13 cellular contexts compared by ENCODE assay signal in genomic region chr19:1235625-1236538, GRCh38. TPM values are rescaled to one million over a fixed set of nuclear protein-coding genes. Genes with fewer than 3 reads are reported as not detected.
A peak's percentile ranks its signal among the peaks of the same experiment; 100 is the strongest.
DNase-seq lines count a peak whose midpoint lies in the region; ATAC-seq, FAIRE-seq and TF ChIP-seq lines count a peak whose summit lies in the region.
"Had no signal": no experiment of that assay in that cellular context is flagged by ENCODE, and none has a peak within 500 bp of the region (broad histone marks: within the 10 kb centered on the region; RNA-seq: fewer than 3 reads in every experiment).

No MANE protein-coding gene starts in this region.

- H3K4me3 ChIP-seq in ACC112 (ENCODE audit: low read depth, low read length) = peak overlapping the region; percentile 77
- H3K4me3 ChIP-seq in brain microvascular endothelial cell (ENCODE audit: low read depth, low read length) = peak overlapping the region; percentile 72
- H3K4me3 ChIP-seq in keratinocyte (ENCODE audit: control insufficient read depth in 2 of 3, extremely low read depth in 1 of 3, insufficient read depth in 2 of 3, low read depth in 1 of 3, low read length in 3 of 3) = peak overlapping the region in 2 of 3 experiments; percentile 40 to 84
- no peak overlapping the region for H3K4me3 ChIP-seq in kidney (ENCODE audit: low read length in 2 of 2)

- in situ Hi-C loops in brain microvascular endothelial cell (cut with HindIII; ENCODE audit: low pct_ligation_motif_present, low sequenced_read_pairs) = loop anchor here (25.0 kb wide), 1 partner anchor 124 kb away; the partner anchor contains the start of gene GPX4

- H3K27me3 ChIP-seq in ACC112 (ENCODE audit: insufficient read depth, low read length) (no peaks in the 10 kb centered on the region), brain microvascular endothelial cell (replicated peaks) (no peaks in the 10 kb centered on the region), keratinocyte (ENCODE audit: control insufficient read depth, extremely low read depth, insufficient read depth, low read length) (no peaks in the 10 kb centered on the region)
- H3K27me3 ChIP-seq: cardiac muscle cell had no signal

- FAIRE-seq in HTR-8/SVneo (lab: Jason Lieb, UNC) (peak; percentile 26), keratinocyte (lab: Jason Lieb, UNC) (no peak), kidney (lab: Jason Lieb, UNC) (no peak)

- H3K36me3 ChIP-seq in ACC112 (ENCODE audit: insufficient read depth, low read length) (no peaks in the 10 kb centered on the region), brain microvascular endothelial cell (replicated peaks) (peaks cover 27% of the 10 kb centered on the region), keratinocyte (ENCODE audit: control insufficient read depth in 2 of 2, extremely low read depth in 1 of 2, insufficient read depth in 2 of 2, low read length in 2 of 2) (peaks cover 4 to 10% of the 10 kb centered on the region in 2 experiments), kidney (ENCODE audit: control insufficient read depth in 1 of 2, insufficient read depth in 2 of 2, low read length in 2 of 2) (no peaks in the 10 kb centered on the region)
- H3K36me3 ChIP-seq: spleen had no signal

- no peaks in the 10 kb centered on the region for H3K9me3 ChIP-seq in keratinocyte (ENCODE audit: control insufficient read depth, low read depth, low read length)
- no peaks in the 10 kb centered on the region for H3K9me3 ChIP-seq in kidney (ENCODE audit: control insufficient read depth in 1 of 2, low read length in 2 of 2)
- H3K9me3 ChIP-seq: spleen had no signal

- H3K4me1 ChIP-seq in ACC112 (ENCODE audit: control insufficient read depth, insufficient read depth, low read length, unreplicated experiment) = peaks cover 7% of the 10 kb centered on the region
- peaks cover 26% of the 10 kb centered on the region for H3K4me1 ChIP-seq in keratinocyte (ENCODE audit: control insufficient read depth, extremely low read depth, insufficient read depth, low read length)
- H3K4me1 ChIP-seq in kidney (ENCODE audit: control insufficient read depth in 1 of 2, insufficient read depth in 1 of 2, low read depth in 1 of 2, low read length in 2 of 2) = peaks cover 6 to 16% of the 10 kb centered on the region in 2 donors

- H3K9ac ChIP-seq in keratinocyte (ENCODE audit: control insufficient read depth, extremely low read depth, insufficient read depth, low read length) (no peak overlapping the region), kidney (ENCODE audit: low read length in 2 of 2) (no peak overlapping the region)

- intact Hi-C loops in kidney (cut with DNase I) = no loop called here

- dilution Hi-C loops in keratinocyte (cut with MboI; ENCODE audit: extremely low pct_ligation_motif_present, low sequenced_read_pairs) = no loop called here

- DNase-seq in HTR-8/SVneo (ENCODE audit: insufficient read length, low spot score) = no peak
- no peak for DNase-seq in brain microvascular endothelial cell
- DNase-seq in keratinocyte (ENCODE audit: low read depth, low spot score) = no peak
- DNase-seq in MV-4-11 (lab: John Stamatoyannopoulos, UW) = no peak
- DNase-seq in kidney = no peak
- DNase-seq in C1 segment of cervical spinal cord (lab: John Stamatoyannopoulos, UW) = no peak
- DNase-seq: activated CD4-positive, alpha-beta memory T cell treated with anti-CD3 and anti-CD28 coated beads, Interleukin-2, amount 10 ng/mL, durations not matched to agents 7 days and 5 days; kidney glomerular epithelial cell; PC-9; spleen had no signal

- H3K79me2 ChIP-seq in ACC112 (ENCODE audit: control insufficient read depth, insufficient read depth, low read length, unreplicated experiment) (no peaks in the 10 kb centered on the region), keratinocyte (ENCODE audit: control insufficient read depth, insufficient read depth, low read length) (no peaks in the 10 kb centered on the region)

- H3K4me2 ChIP-seq in keratinocyte (ENCODE audit: control insufficient read depth, extremely low read depth, insufficient read depth, low read depth, low read length) = peak overlapping the region; percentile 73

- no peaks in the 10 kb centered on the region for H3K9me1 ChIP-seq in keratinocyte (ENCODE audit: control insufficient read depth, extremely low read depth, insufficient read depth, low read length)

- TF ChIP-seq CTCF in brain microvascular endothelial cell (IDR thresholded peaks at IDR 0.05; ENCODE audit: low read depth, low read length, missing control alignments) (peak; percentile 19), keratinocyte (optimal IDR thresholded peaks at IDR 0.05 in 1 of 3, IDR thresholded peaks at IDR 0.05 in 1 of 3, conservative IDR thresholded peaks at IDR 0.05 in 1 of 3; ENCODE audit: extremely low read depth in 1 of 3, insufficient read depth in 2 of 3, low read length in 3 of 3) (no peak), kidney (IDR thresholded peaks at IDR 0.05; ENCODE audit: borderline replicate concordance, extremely low read depth, insufficient read depth) (no peak)

- H3K27ac ChIP-seq in ACC112 (ENCODE audit: low read depth, low read length) (no peak overlapping the region), brain microvascular endothelial cell (no peak overlapping the region), keratinocyte (ENCODE audit: control insufficient read depth, insufficient read depth, low read length) (no peak overlapping the region), kidney (ENCODE audit: low read depth in 2 of 2, low read length in 2 of 2) (no peak overlapping the region)
- H3K27ac ChIP-seq: cardiac muscle cell, PC-9, spleen had no signal

- H4K20me1 ChIP-seq in keratinocyte (ENCODE audit: control insufficient read depth, extremely low read depth, insufficient read depth, low read length) = peaks cover 2% of the 10 kb centered on the region

- H2AFZ ChIP-seq in ACC112 (ENCODE audit: low read length, unreplicated experiment) (no peak overlapping the region), keratinocyte (ENCODE audit: control insufficient read depth, low read length) (no peak overlapping the region)
- H2AFZ ChIP-seq: PC-9 had no signal

- no peak for ATAC-seq in HG03097 (IDR thresholded peaks at IDR 0.05; ENCODE audit: low FRiP score, unreplicated experiment)

RNA-seq across cellular contexts. Expression of gene CBARP, which starts 1.9 kb away (rescaled TPM):
- polyA plus RNA-seq in keratinocyte = 0.93 to 2.8 TPM (median 1.2 TPM) in 3 replicates
- polyA plus RNA-seq in keratinocyte (2011; ENCODE audit: low read depth) = 0.51 TPM
- 0.55 and 1.9 TPM in 2 replicates for polyA plus RNA-seq in keratinocyte (2011; cell fraction: cytosol; rRNA removed)
- 3.6 and 6.2 TPM in 2 replicates for polyA plus RNA-seq in keratinocyte (2011; cell fraction: nucleus; rRNA removed)
- 3.5 and 3.6 TPM in 2 replicates for polyA plus RNA-seq in keratinocyte (2012; ENCODE audit: low replicate concordance)
- 0.30 to 1.2 TPM (median 1.2 TPM) in 3 replicates for polyA minus RNA-seq in keratinocyte
- 11.5 TPM for polyA minus RNA-seq in keratinocyte (2011; cell fraction: cytosol; rRNA and poly(A)+ RNA removed)
- 3.4 and 7.1 TPM in 2 replicates for polyA minus RNA-seq in keratinocyte (2011; cell fraction: nucleus; rRNA and poly(A)+ RNA removed)
- 1.1 TPM for total RNA-seq in kidney
- polyA plus RNA-seq in kidney (ENCODE audit: insufficient read depth, low read depth, low replicate concordance) = 1.0 TPM

RNA-seq across cellular contexts. Expression of gene ATP5F1D, which starts 5.7 kb away (rescaled TPM):
- polyA plus RNA-seq in keratinocyte = 51.3 to 95.4 TPM (median 80.0 TPM) in 3 replicates
- polyA plus RNA-seq in keratinocyte (2011; ENCODE audit: low read depth) = 74.6 TPM
- 33.2 and 137 TPM in 2 replicates for polyA plus RNA-seq in keratinocyte (2011; cell fraction: cytosol; rRNA removed)
- polyA plus RNA-seq in keratinocyte (2011; cell fraction: nucleus; rRNA removed) = 27.1 and 36.2 TPM in 2 replicates
- polyA plus RNA-seq in keratinocyte (2012; ENCODE audit: low replicate concordance) = 91.2 and 205 TPM in 2 replicates
- polyA minus RNA-seq in keratinocyte = 23.4 to 39.5 TPM (median 25.4 TPM) in 3 replicates
- polyA minus RNA-seq in keratinocyte (2011; cell fraction: cytosol; rRNA and poly(A)+ RNA removed) = 297 TPM
- polyA minus RNA-seq in keratinocyte (2011; cell fraction: nucleus; rRNA and poly(A)+ RNA removed) = 29.9 and 36.3 TPM in 2 replicates
- 183 TPM for total RNA-seq in kidney
- 641 TPM for polyA plus RNA-seq in kidney (ENCODE audit: insufficient read depth, low read depth, low replicate concordance)

RNA-seq across cellular contexts. Expression of gene MIDN, which starts 12.5 kb away (rescaled TPM):
- 4.7 to 14.1 TPM (median 6.8 TPM) in 3 replicates for polyA plus RNA-seq in keratinocyte
- polyA plus RNA-seq in keratinocyte (2011; ENCODE audit: low read depth) = 9.3 TPM
- polyA plus RNA-seq in keratinocyte (2011; cell fraction: cytosol; rRNA removed) = 3.8 and 6.9 TPM in 2 replicates
- polyA plus RNA-seq in keratinocyte (2011; cell fraction: nucleus; rRNA removed) = 23.5 and 31.4 TPM in 2 replicates
- polyA plus RNA-seq in keratinocyte (2012; ENCODE audit: low replicate concordance) = 23.0 and 30.3 TPM in 2 replicates
- polyA minus RNA-seq in keratinocyte = 5.9 to 26.1 TPM (median 6.6 TPM) in 3 replicates
- polyA minus RNA-seq in keratinocyte (2011; cell fraction: cytosol; rRNA and poly(A)+ RNA removed) = 44.9 TPM
- polyA minus RNA-seq in keratinocyte (2011; cell fraction: nucleus; rRNA and poly(A)+ RNA removed) = 31.4 and 35.8 TPM in 2 replicates
- total RNA-seq in kidney = 205 TPM
- polyA plus RNA-seq in kidney (ENCODE audit: insufficient read depth, low read depth, low replicate concordance) = 21.3 TPM

RNA-seq across cellular contexts. Expression of gene STK11, which starts 30.3 kb away (rescaled TPM):
- polyA plus RNA-seq in keratinocyte (24.6 to 31.4 TPM (median 28.1 TPM) in 3 replicates), kidney (ENCODE audit: insufficient read depth, low read depth, low replicate concordance) (40.7 TPM)
- 21.6 TPM for polyA plus RNA-seq in keratinocyte (2011; ENCODE audit: low read depth)
- polyA plus RNA-seq in keratinocyte (2011; cell fraction: cytosol; rRNA removed) = 13.7 and 27.8 TPM in 2 replicates
- polyA plus RNA-seq in keratinocyte (2011; cell fraction: nucleus; rRNA removed) = 47.3 and 54.0 TPM in 2 replicates
- 26.4 and 38.3 TPM in 2 replicates for polyA plus RNA-seq in keratinocyte (2012; ENCODE audit: low replicate concordance)
- 19.7 to 42.7 TPM (median 21.9 TPM) in 3 replicates for polyA minus RNA-seq in keratinocyte
- 56.2 TPM for polyA minus RNA-seq in keratinocyte (2011; cell fraction: cytosol; rRNA and poly(A)+ RNA removed)
- polyA minus RNA-seq in keratinocyte (2011; cell fraction: nucleus; rRNA and poly(A)+ RNA removed) = 25.7 and 29.2 TPM in 2 replicates
- 57.7 TPM for total RNA-seq in kidney

RNA-seq across cellular contexts. Expression of gene CIRBP, which starts 33.2 kb away (rescaled TPM):
- polyA plus RNA-seq in keratinocyte (97.5 to 164 TPM (median 113 TPM) in 3 replicates), kidney (ENCODE audit: insufficient read depth, low read depth, low replicate concordance) (408 TPM)
- 140 TPM for polyA plus RNA-seq in keratinocyte (2011; ENCODE audit: low read depth)
- polyA plus RNA-seq in keratinocyte (2011; cell fraction: cytosol; rRNA removed) = 57.4 and 107 TPM in 2 replicates
- 226 and 247 TPM in 2 replicates for polyA plus RNA-seq in keratinocyte (2011; cell fraction: nucleus; rRNA removed)
- 130 and 149 TPM in 2 replicates for polyA plus RNA-seq in keratinocyte (2012; ENCODE audit: low replicate concordance)
- 15.5 to 48.4 TPM (median 20.1 TPM) in 3 replicates for polyA minus RNA-seq in keratinocyte
- 122 TPM for polyA minus RNA-seq in keratinocyte (2011; cell fraction: cytosol; rRNA and poly(A)+ RNA removed)
- 28.2 and 42.2 TPM in 2 replicates for polyA minus RNA-seq in keratinocyte (2011; cell fraction: nucleus; rRNA and poly(A)+ RNA removed)
- 533 TPM for total RNA-seq in kidney

Comparison
In these comparisons a context has a peak if more than half of its experiments do, and no peak if none do; other contexts are left out.
1. H3K4me3 ChIP-seq: peak in ACC112 (single experiment), brain microvascular endothelial cell (single experiment) and keratinocyte (2 of 3); none in kidney (0 of 2).